9 cellular contexts compared by ENCODE assay signal in genomic region chr9:7974335-7975005, GRCh38.
DNase-seq lines count a peak whose midpoint lies in the region; ATAC-seq and TF ChIP-seq lines count a peak whose summit lies in the region.
"Had no signal": no experiment of that assay in that cellular context is flagged by ENCODE, and none has a peak within 500 bp of the region (broad histone marks: within the 10 kb centered on the region; RNA-seq: fewer than 3 reads in every experiment).

No MANE protein-coding gene starts in this region.

- no peaks in the 10 kb centered on the region for H3K4me1 ChIP-seq in neural progenitor cell

- H4K20me1 ChIP-seq in neural progenitor cell (ENCODE audit: low read depth) = no peaks in the 10 kb centered on the region

- TF ChIP-seq CTCF in neural progenitor cell (IDR thresholded peaks at IDR 0.05) = no peak

- no peaks in the 10 kb centered on the region for H3K36me3 ChIP-seq in neural progenitor cell
- no peaks in the 10 kb centered on the region for H3K36me3 ChIP-seq in MG63

- H3K4me3 Mint-ChIP-seq in neural progenitor cell = no peak overlapping the region

- H3K9ac ChIP-seq in neural progenitor cell = no peak overlapping the region

- DNase-seq in NCI-H526 (lab: John Stamatoyannopoulos, UW) (peak; percentile 4 to 34), NCI-H526 treated with DMSO at 0.1 percent for 48 hours (lab: John Stamatoyannopoulos, UW) (no peak), SKM-1 (lab: John Stamatoyannopoulos, UW; ENCODE audit: unreplicated experiment) (peak; percentile 42), neural progenitor cell (ENCODE audit: low spot score) (no peak), NCI-H2196 (lab: John Stamatoyannopoulos, UW; ENCODE audit: unreplicated experiment) (no peak), MG63 (no peak)
- no peak for DNase-seq in stimulated activated CD4-positive, alpha-beta T cell treated with anti-CD3 and anti-CD28 coated beads, Interleukin-4, amount 100 ng/mL, for 24 hours

- no peak overlapping the region for H3K27ac ChIP-seq in neural progenitor cell
- H3K27ac ChIP-seq: RWPE1 had no signal

- H3K79me2 ChIP-seq in neural progenitor cell (ENCODE audit: low read depth) = no peaks in the 10 kb centered on the region

- H3K27me3 ChIP-seq in neural progenitor cell = no peaks in the 10 kb centered on the region
- H3K27me3 ChIP-seq in MG63 = no peaks in the 10 kb centered on the region

- no peaks in the 10 kb centered on the region for H3K9me3 ChIP-seq in neural progenitor cell (ENCODE audit: low read depth)
- H3K9me3 ChIP-seq in MG63 = no peaks in the 10 kb centered on the region

- H3K4me2 ChIP-seq in neural progenitor cell = no peak overlapping the region

- H3F3A ChIP-seq in neural progenitor cell (ENCODE audit: low read depth) = no peaks in the 10 kb centered on the region

- peak overlapping the region; percentile 8 for H3K27ac Mint-ChIP-seq in neural progenitor cell

- no peaks in the 10 kb centered on the region for H3K4me1 Mint-ChIP-seq in neural progenitor cell

- H3K36me3 Mint-ChIP-seq in neural progenitor cell = no peaks in the 10 kb centered on the region

- peak; percentile 32 for ATAC-seq in HG02884 (IDR thresholded peaks at IDR 0.05; ENCODE audit: unreplicated experiment)

- H2AFZ ChIP-seq in neural progenitor cell (replicated peaks) = no peak overlapping the region

- no peaks in the 10 kb centered on the region for H3K27me3 Mint-ChIP-seq in neural progenitor cell (ENCODE audit: insufficient read depth, low read depth)

- H3K4me3 ChIP-seq in neural progenitor cell (no peak overlapping the region), MG63 (no peak overlapping the region)

- no peaks in the 10 kb centered on the region for H3K9me3 Mint-ChIP-seq in neural progenitor cell

Comparison
In these comparisons a context has a peak if more than half of its experiments do, and no peak if none do; other contexts are left out.
1. DNase-seq: peak in NCI-H526 (2 of 2) and SKM-1 (single experiment); none in NCI-H526 treated with DMSO at 0.1 percent for 48 hours (single experiment), neural progenitor cell (single experiment), NCI-H2196 (single experiment), stimulated activated CD4-positive, alpha-beta T cell treated with anti-CD3 and anti-CD28 coated beads, Interleukin-4, amount 100 ng/mL, for 24 hours (single experiment) and MG63 (single experiment).